Comparison of ENCODE assay signal across 8 cellular contexts in genomic region chr2:197498627-197498936, GRCh38. TPM values are rescaled to one million over a fixed set of nuclear protein-coding genes. Genes with fewer than 3 reads are reported as not detected.
DNase-seq lines count a peak whose midpoint lies in the region; ATAC-seq and TF ChIP-seq lines count a peak whose summit lies in the region.

No MANE protein-coding gene starts in this region.

- H3K27me3 ChIP-seq in H7 (ENCODE audit: control insufficient read depth, insufficient read depth, low read length) (no peaks in the 10 kb centered on the region), right cardiac atrium (ENCODE audit: control insufficient read depth, insufficient read depth) (no peaks in the 10 kb centered on the region), skeletal muscle tissue (ENCODE audit: control insufficient read depth in 3 of 3, insufficient read depth in 3 of 3, low read length in 3 of 3) (no peaks in the 10 kb centered on the region)

- H3K36me3 ChIP-seq in H7 (replicated peaks; ENCODE audit: control insufficient read depth, insufficient read depth, low read length) (peaks cover 33% of the 10 kb centered on the region), skeletal muscle tissue (ENCODE audit: control insufficient read depth in 3 of 3, insufficient read depth in 3 of 3, low read length in 3 of 3) (peaks cover 20 to 41% (median 35%) of the 10 kb centered on the region in 3 donors)

- CTCF ChIA-PET in activated B cell treated with CpG ODN at 0.5 μM for 24 hours (lab: Charles Lee) (no interaction called here), GM10248 (lab: Yijun Ruan, JAX) (interaction anchor here (1.0 to 1.3 kb wide), 3 partner anchors 18 to 34 kb away, joined by 3 to 4 read pairs (median 4); no protein-coding TSS in a partner anchor)

- H3K9ac ChIP-seq in skeletal muscle tissue (ENCODE audit: low read depth in 1 of 3, low read length in 3 of 3) = peak overlapping the region; percentile 90 to 97 (median 95)

- H3K9me3 Mint-ChIP-seq in activated B cell treated with CpG ODN at 0.5 μM for 24 hours = no peaks in the 10 kb centered on the region

- TF ChIP-seq CTCF in activated B cell treated with CpG ODN at 0.5 μM for 24 hours (IDR thresholded peaks at IDR 0.05) (no peak), GM10248 (IDR thresholded peaks at IDR 0.05; ENCODE audit: control extremely low read depth, extremely low read depth, low read depth, missing control alignments) (no peak)

- intact Hi-C loops in activated B cell treated with CpG ODN at 0.5 μM for 24 hours (cut with micrococcal nuclease) (loop anchor here (5.0 kb wide), 3 partner anchors 34 to 799 kb away; no protein-coding TSS in a partner anchor), right cardiac atrium (cut with DNase I) (loop anchor here in 3 of 4 donors (10.0 kb wide), 2 partner anchors 84 to 94 kb away; no protein-coding TSS in a partner anchor)

- H3K27ac Mint-ChIP-seq in activated B cell treated with CpG ODN at 0.5 μM for 24 hours = peak overlapping the region; percentile 94

- peak overlapping the region; percentile 97 for H3K4me3 Mint-ChIP-seq in activated B cell treated with CpG ODN at 0.5 μM for 24 hours

- H3K4me3 ChIP-seq in H7 (ENCODE audit: insufficient read depth, low read depth, low read length) = peak overlapping the region; percentile 92
- peak overlapping the region; percentile 81 for H3K4me3 ChIP-seq in right cardiac atrium (ENCODE audit: low read length)
- peak overlapping the region; percentile 86 to 90 (median 89) for H3K4me3 ChIP-seq in skeletal muscle tissue (ENCODE audit: low read length in 3 of 3)

- H3K9me3 ChIP-seq in right cardiac atrium (ENCODE audit: control insufficient read depth, low read length) (no peaks in the 10 kb centered on the region), skeletal muscle tissue (ENCODE audit: control insufficient read depth in 3 of 3, low read length in 3 of 3) (no peaks in the 10 kb centered on the region)

- peaks cover 58% of the 10 kb centered on the region for H3K4me1 Mint-ChIP-seq in activated B cell treated with CpG ODN at 0.5 μM for 24 hours

- DNase-seq in H7 = no peak
- DNase-seq in activated B cell treated with CpG ODN at 0.5 μM for 24 hours = no peak
- DNase-seq in right cardiac atrium = no peak
- DNase-seq in DMS53 treated with DMSO at 0.1 percent for 48 hours (lab: John Stamatoyannopoulos, UW; ENCODE audit: unreplicated experiment) = no peak
- no peak for DNase-seq in GM10248 (ENCODE audit: extremely low spot score)
- DNase-seq in AML-193 (lab: John Stamatoyannopoulos, UW) = no peak

- H3K4me1 ChIP-seq in right cardiac atrium (ENCODE audit: control insufficient read depth, insufficient read depth, low read length) (peaks cover 4% of the 10 kb centered on the region), skeletal muscle tissue (ENCODE audit: control insufficient read depth in 3 of 3, insufficient read depth in 3 of 3, low read length in 3 of 3) (peaks cover 31 to 47% (median 35%) of the 10 kb centered on the region in 3 donors)

- peaks cover 79% of the 10 kb centered on the region for H3K36me3 Mint-ChIP-seq in activated B cell treated with CpG ODN at 0.5 μM for 24 hours (ENCODE audit: low read depth)

- POLR2A ChIA-PET in activated B cell treated with CpG ODN at 0.5 μM for 24 hours (lab: Charles Lee) (interaction anchor here (1.0 to 7.5 kb wide), 8 partner anchors 8 to 64 kb away, joined by 3 to 173 read pairs (median 12); partner anchors contain the start of genes COQ10B, MOB4 and SF3B1), GM10248 (lab: Yijun Ruan, JAX) (interaction anchor here (1.3 to 2.1 kb wide), 2 partner anchors 11 to 17 kb away, joined by 3 to 22 read pairs; partner anchors contain the start of gene MOB4)

- H3K27me3 Mint-ChIP-seq in activated B cell treated with CpG ODN at 0.5 μM for 24 hours = no peaks in the 10 kb centered on the region

- WGBS in right cardiac atrium = 8% methylated on average over 10 of the region's 10 CpGs

- no peak for ATAC-seq in activated B cell treated with CpG ODN at 0.5 μM for 24 hours (ENCODE audit: low read depth)
- ATAC-seq in right cardiac atrium = no peak
- no peak for ATAC-seq in GM21515 (IDR thresholded peaks at IDR 0.05; ENCODE audit: unreplicated experiment)

- H3K27ac ChIP-seq in right cardiac atrium (ENCODE audit: low read length) = peak overlapping the region; percentile 91
- peak overlapping the region; percentile 95 for H3K27ac ChIP-seq in skeletal muscle tissue (ENCODE audit: low read depth, low read length)

RNA-seq across cellular contexts. Expression of gene HSPD1, which starts 1.1 kb away (rescaled TPM):
- 552 and 723 TPM in 2 replicates for total RNA-seq in H7 (2014; rRNA removed; shearing (Covaris generic))
- total RNA-seq in activated B cell treated with CpG ODN at 0.5 μM for 24 hours (250 and 252 TPM in 2 replicates), right cardiac atrium (100 to 1,000 TPM; 111 to 182 (median 159) TPM), skeletal muscle tissue (146 TPM)
- 174 TPM for polyA plus RNA-seq in right cardiac atrium

RNA-seq across cellular contexts. Expression of gene HSPE1, which starts 1.6 kb away (rescaled TPM):
- total RNA-seq in H7 (2014; rRNA removed; shearing (Covaris generic)) = 208 and 213 TPM in 2 replicates
- total RNA-seq in activated B cell treated with CpG ODN at 0.5 μM for 24 hours (108 and 116 TPM in 2 replicates), right cardiac atrium (100 to 1,000 TPM in 3 of 4 donors, 10 to 100 TPM in 1; 96.3 to 156 (median 128) TPM), skeletal muscle tissue (80.4 TPM)
- 253 TPM for polyA plus RNA-seq in right cardiac atrium

RNA-seq across cellular contexts. Expression of gene MOB4, which starts 17.3 kb away (rescaled TPM):
- total RNA-seq in H7 (2014; rRNA removed; shearing (Covaris generic)) = 59.2 and 72.6 TPM in 2 replicates
- total RNA-seq in activated B cell treated with CpG ODN at 0.5 μM for 24 hours = 21.7 and 22.1 TPM in 2 replicates
- 10 to 100 TPM; 28.7 to 39.3 (median 32.5) TPM for total RNA-seq in right cardiac atrium
- 34.4 TPM for polyA plus RNA-seq in right cardiac atrium
- 25.1 TPM for total RNA-seq in skeletal muscle tissue

RNA-seq across cellular contexts. Expression of gene COQ10B, which starts 45.2 kb away (rescaled TPM):
- total RNA-seq in H7 (2014; rRNA removed; shearing (Covaris generic)) = 23.4 and 23.8 TPM in 2 replicates
- 25.1 and 27.5 TPM in 2 replicates for total RNA-seq in activated B cell treated with CpG ODN at 0.5 μM for 24 hours
- 10 to 100 TPM; 24.8 to 37.0 (median 29.6) TPM for total RNA-seq in right cardiac atrium
- 29.3 TPM for polyA plus RNA-seq in right cardiac atrium
- total RNA-seq in skeletal muscle tissue = 10.4 TPM
